In the genomic region with DNA sequence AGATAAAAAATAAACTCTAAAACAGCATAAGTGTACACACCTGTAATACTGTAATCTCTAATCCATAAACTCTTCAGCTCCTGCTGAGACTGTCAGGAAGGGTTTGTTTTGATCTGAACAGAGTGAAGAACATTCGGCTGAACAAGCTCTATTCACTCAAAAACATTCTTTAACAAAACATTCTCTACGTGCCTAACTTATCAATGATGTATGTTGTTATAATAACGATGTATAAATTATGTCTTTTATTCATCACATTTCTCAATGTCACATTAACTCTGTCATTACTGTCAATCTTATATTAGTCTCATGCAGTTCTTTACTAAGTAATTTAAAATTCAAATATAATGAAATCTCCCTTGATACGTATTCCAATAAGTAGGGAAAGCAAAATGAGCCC, we compare ENCODE assay signal across 26 cellular contexts.
"Had no signal": no experiment of that assay in that cellular context is flagged by ENCODE, and none has a peak within 500 bp of the region (broad histone marks: within the 10 kb centered on the region; RNA-seq: fewer than 3 reads in every experiment).

No MANE protein-coding gene starts in this region.

- FAIRE-seq: keratinocyte had no signal

- H3K4me3 Mint-ChIP-seq: mesothelial cell of epicardium; naive B cell; natural killer cell; nephron progenitor cell; stimulated activated memory B cell treated with anti-CD40 and anti-IgM and Interleukin-4, amounts not matched to agents 10 μg/mL and 1 μg/mL and 100 μg/mL, for 72 hours; stimulated activated naive CD8-positive, alpha-beta T cell treated with anti-CD3 and anti-CD28 coated beads, Interleukin-15, amount 100 ng/mL, for 72 hours; type B pancreatic cell had no signal

- H3K27me3 ChIP-seq: left lung, ovary, right atrium auricular region, right lobe of liver, tibial nerve, uterus had no signal

- H3K27ac ChIP-seq: left lung, lower lobe of right lung, ovary, right atrium auricular region, right lobe of liver, tibial nerve, uterus had no signal

- DNase-seq: hypothalamus; left colon; left lung; lower lobe of right lung; mesendoderm; naive B cell; natural killer cell; nephron progenitor cell; ovary; right lobe of liver; stimulated activated CD4-positive, alpha-beta T cell treated with anti-CD3 and anti-CD28 coated beads, Interleukin-1b, Interleukin-23, amount 100 ng/mL, for 48 hours; stimulated activated CD4-positive, alpha-beta T cell treated with anti-CD3 and anti-CD28 coated beads, Interleukin-2, amount 100 ng/mL, for 48 hours; stimulated activated CD4-positive, alpha-beta T cell treated with anti-CD3 and anti-CD28 coated beads, Interleukin-4, amount 100 ng/mL, for 4 hours; stimulated activated CD8-positive, alpha-beta memory T cell treated with anti-CD3 and anti-CD28 coated beads, Interleukin-4, amount 100 ng/mL, for 48 hours; stimulated activated naive CD4-positive, alpha-beta T cell treated with Interleukin-2 at 50 U/mL for 16 hours; stimulated activated naive CD8-positive, alpha-beta T cell treated with anti-CD3 and anti-CD28 coated beads, Interleukin-15, amount 100 ng/mL, for 72 hours; substantia nigra; uterus had no signal

- H3K36me3 ChIP-seq: left lung, lower lobe of right lung, ovary, right atrium auricular region, right lobe of liver, tibial nerve, uterus had no signal

- H3K36me3 Mint-ChIP-seq: mesothelial cell of epicardium; naive B cell; natural killer cell; stimulated activated memory B cell treated with anti-CD40 and anti-IgM and Interleukin-4, amounts not matched to agents 10 μg/mL and 1 μg/mL and 100 μg/mL, for 72 hours; type B pancreatic cell had no signal

- H3K9me3 ChIP-seq: left lung, lower lobe of right lung, ovary, right atrium auricular region, right lobe of liver, tibial nerve, uterus had no signal

- H3K4me1 ChIP-seq: left lung, lower lobe of right lung, right atrium auricular region, right lobe of liver, tibial nerve, uterus had no signal

- H3K4me1 Mint-ChIP-seq: mesothelial cell of epicardium; naive B cell; natural killer cell; nephron progenitor cell; stimulated activated memory B cell treated with anti-CD40 and anti-IgM and Interleukin-4, amounts not matched to agents 10 μg/mL and 1 μg/mL and 100 μg/mL, for 72 hours; stimulated activated naive CD8-positive, alpha-beta T cell treated with anti-CD3 and anti-CD28 coated beads, Interleukin-15, amount 100 ng/mL, for 72 hours had no signal

- H3K27ac Mint-ChIP-seq: mesothelial cell of epicardium; naive B cell; natural killer cell; nephron progenitor cell; progenitor cell of endocrine pancreas; stimulated activated memory B cell treated with anti-CD40 and anti-IgM and Interleukin-4, amounts not matched to agents 10 μg/mL and 1 μg/mL and 100 μg/mL, for 72 hours; stimulated activated naive CD8-positive, alpha-beta T cell treated with anti-CD3 and anti-CD28 coated beads, Interleukin-15, amount 100 ng/mL, for 72 hours; type B pancreatic cell had no signal

- H3K9me3 Mint-ChIP-seq: mesothelial cell of epicardium, nephron progenitor cell, type B pancreatic cell had no signal

- H3K4me3 ChIP-seq: left lung, lower lobe of right lung, ovary, right atrium auricular region, right lobe of liver, smooth muscle cell, tibial nerve, uterus had no signal

- H3K27me3 Mint-ChIP-seq: naive B cell; progenitor cell of endocrine pancreas; stimulated activated memory B cell treated with anti-CD40 and anti-IgM and Interleukin-4, amounts not matched to agents 10 μg/mL and 1 μg/mL and 100 μg/mL, for 72 hours; stimulated activated naive CD8-positive, alpha-beta T cell treated with anti-CD3 and anti-CD28 coated beads, Interleukin-15, amount 100 ng/mL, for 72 hours; type B pancreatic cell had no signal
